Comparison of ENCODE assay signal across 15 cellular contexts in the genomic region with DNA sequence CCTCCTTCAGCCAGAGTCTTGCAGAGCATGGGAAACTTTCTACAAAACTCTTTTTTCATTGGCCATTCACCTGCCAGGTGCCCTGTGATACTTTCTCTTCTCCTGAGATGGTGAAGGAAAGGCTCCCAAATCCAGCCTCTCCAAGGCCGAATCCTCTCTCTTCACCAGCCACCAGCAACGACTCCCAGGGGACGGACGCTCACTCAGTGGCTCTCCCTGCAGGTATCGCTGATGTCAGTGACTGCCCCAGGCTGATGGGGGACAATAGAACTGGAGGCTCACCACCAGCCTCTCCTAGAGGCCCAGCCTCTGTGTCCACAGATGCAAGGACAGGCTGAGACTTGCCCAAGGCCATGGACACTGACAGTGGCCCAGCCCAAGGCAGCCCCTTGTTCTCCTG.
"Had no signal": no experiment of that assay in that cellular context is flagged by ENCODE, and none has a peak within 500 bp of the region (broad histone marks: within the 10 kb centered on the region; RNA-seq: fewer than 3 reads in every experiment).

No MANE protein-coding gene starts in this region.

- H3K27ac ChIP-seq: hepatocyte, parathyroid adenoma, spleen, stomach, thoracic aorta, transverse colon had no signal

- H3K9ac ChIP-seq: parathyroid adenoma had no signal

- DNase-seq: dermis blood vessel endothelial cell; foreskin melanocyte; spleen; stimulated activated CD4-positive, alpha-beta T cell treated with anti-CD3 and anti-CD28 coated beads, Interleukin-15, amount 100 ng/mL, for 24 hours; stimulated activated CD4-positive, alpha-beta T cell treated with anti-CD3 and anti-CD28 coated beads, Interleukin-1b, Interleukin-23, amount 100 ng/mL, for 48 hours; stimulated activated CD4-positive, alpha-beta T cell treated with anti-CD3 and anti-CD28 coated beads, Interleukin-4, amount 100 ng/mL, for 24 hours; stimulated activated naive CD4-positive, alpha-beta T cell; stomach; substantia nigra; transverse colon had no signal

- H3K4me1 ChIP-seq: parathyroid adenoma, spleen, stomach, transverse colon had no signal

- H3K4me3 ChIP-seq: hepatocyte, spleen, stomach, thoracic aorta, transverse colon had no signal

- H3K27me3 ChIP-seq: hepatocyte, spleen, transverse colon had no signal

- H3K36me3 Mint-ChIP-seq: natural killer cell treated with Interleukin-12 subunit alpha and Interleukin-12 subunit beta and Interleukin-15 and Interleukin-18, amount 100 ng/mL, for 72 hours had no signal

- H3K27ac Mint-ChIP-seq: natural killer cell treated with Interleukin-12 subunit alpha and Interleukin-12 subunit beta and Interleukin-15 and Interleukin-18, amount 100 ng/mL, for 72 hours had no signal

- H3K4me3 Mint-ChIP-seq: natural killer cell treated with Interleukin-12 subunit alpha and Interleukin-12 subunit beta and Interleukin-15 and Interleukin-18, amount 100 ng/mL, for 72 hours had no signal

- H2AFZ ChIP-seq: hepatocyte, parathyroid adenoma had no signal

- H3K4me2 ChIP-seq: hepatocyte had no signal

- H3K27me3 Mint-ChIP-seq: natural killer cell treated with Interleukin-12 subunit alpha and Interleukin-12 subunit beta and Interleukin-15 and Interleukin-18, amount 100 ng/mL, for 72 hours had no signal

- H3K36me3 ChIP-seq: spleen, stomach, thoracic aorta, transverse colon had no signal

- ATAC-seq: sciatic nerve had no signal

- H3K9me3 ChIP-seq: transverse colon had no signal

- H3K9me3 Mint-ChIP-seq: natural killer cell treated with Interleukin-12 subunit alpha and Interleukin-12 subunit beta and Interleukin-15 and Interleukin-18, amount 100 ng/mL, for 72 hours had no signal
